ENCODE assay signal across 1 cellular context in the genomic region with DNA sequence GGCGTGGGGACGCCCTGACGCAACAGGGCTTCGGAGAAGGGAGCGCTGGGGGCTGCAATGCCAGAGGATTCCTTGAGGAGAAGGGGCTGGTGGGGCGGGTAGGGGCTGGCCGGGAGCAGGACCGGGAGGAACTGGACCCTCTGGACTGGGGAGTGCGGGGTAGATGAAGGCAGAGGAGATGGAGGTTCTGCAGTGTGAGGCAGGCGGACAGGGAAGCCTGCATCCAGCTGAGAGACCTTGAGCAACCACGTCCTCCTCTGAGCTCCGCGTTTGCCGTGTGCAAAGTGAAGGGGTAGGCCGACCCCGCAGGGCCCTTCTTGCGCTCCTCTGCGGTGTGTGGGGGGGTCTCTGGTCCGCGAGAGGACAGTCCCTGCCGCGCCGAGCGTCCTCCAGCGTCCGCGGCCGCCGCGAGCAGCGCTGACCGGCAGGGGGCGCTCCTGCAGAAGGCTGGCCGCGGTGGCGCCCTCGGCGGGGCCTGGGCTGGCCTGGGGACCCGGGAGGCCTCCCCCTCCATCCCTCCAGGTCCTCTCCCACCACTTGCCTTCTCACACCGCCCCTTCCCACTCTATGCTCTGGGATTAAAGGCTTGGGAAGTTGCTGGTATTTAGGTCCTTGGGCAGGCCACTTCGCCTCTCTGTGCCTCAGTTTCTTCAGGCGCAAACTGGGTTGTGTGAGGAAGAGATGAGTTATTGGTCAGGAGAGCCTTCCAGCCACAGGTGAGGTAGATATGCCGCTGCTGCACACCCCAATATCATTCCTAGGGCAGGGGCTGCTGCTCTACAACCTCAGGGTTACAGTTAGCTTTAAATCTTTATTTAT.
A peak's percentile ranks its signal among the peaks of the same experiment; 100 is the strongest.
TF ChIP-seq lines count a peak whose summit lies in the region.

No MANE protein-coding gene starts in this region.

TF ChIP-seq in HepG2, 621 proteins besides CTCF, POLR2A, EP300 and RAD21 (continued from another document and continues in another):
- TF ChIP-seq, protein P1, sequence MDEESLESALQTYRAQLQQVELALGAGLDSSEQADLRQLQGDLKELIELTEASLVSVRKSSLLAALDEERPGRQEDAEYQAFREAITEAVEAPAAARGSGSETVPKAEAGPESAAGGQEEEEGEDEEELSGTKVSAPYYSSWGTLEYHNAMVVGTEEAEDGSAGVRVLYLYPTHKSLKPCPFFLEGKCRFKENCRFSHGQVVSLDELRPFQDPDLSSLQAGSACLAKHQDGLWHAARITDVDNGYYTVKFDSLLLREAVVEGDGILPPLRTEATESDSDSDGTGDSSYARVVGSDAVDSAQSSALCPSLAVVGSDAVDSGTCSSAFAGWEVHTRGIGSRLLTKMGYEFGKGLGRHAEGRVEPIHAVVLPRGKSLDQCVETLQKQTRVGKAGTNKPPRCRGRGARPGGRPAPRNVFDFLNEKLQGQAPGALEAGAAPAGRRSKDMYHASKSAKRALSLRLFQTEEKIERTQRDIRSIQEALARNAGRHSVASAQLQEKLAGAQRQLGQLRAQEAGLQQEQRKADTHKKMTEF (CRISPR knock-in tag; IDR thresholded peaks at IDR 0.05), result 0 out of 2 replicates have a peak, but pooled peaks have one; percentile 36
- TF ChIP-seq YEATS4 (CRISPR knock-in tag; IDR thresholded peaks at IDR 0.05; ENCODE audit: borderline replicate concordance) (no peak), NFIB (CRISPR knock-in tag; IDR thresholded peaks at IDR 0.05; ENCODE audit: borderline replicate concordance) (no peak), ISL2 (CRISPR knock-in tag; IDR thresholded peaks at IDR 0.05) (no peak), NFYC (CRISPR knock-in tag; IDR thresholded peaks at IDR 0.05) (no peak), ZC3H13 (CRISPR knock-in tag; IDR thresholded peaks at IDR 0.05) (no peak), TFAP4 (IDR thresholded peaks at IDR 0.05; ENCODE audit: borderline replicate concordance, low read depth) (no peak), BRD4 (CRISPR knock-in tag; IDR thresholded peaks at IDR 0.05) (no peak), ZSCAN22 (CRISPR knock-in tag; IDR thresholded peaks at IDR 0.05) (no peak), MEF2D (CRISPR knock-in tag; IDR thresholded peaks at IDR 0.05) (no peak), STAT5B (CRISPR knock-in tag; IDR thresholded peaks at IDR 0.05) (no peak), ZNF225 (CRISPR knock-in tag; IDR thresholded peaks at IDR 0.05) (peak; percentile 54; the same call in 1 of the 2 replicates), ZNF672 (CRISPR knock-in tag; IDR thresholded peaks at IDR 0.05) (no peak), GMEB1 (CRISPR knock-in tag; IDR thresholded peaks at IDR 0.05; ENCODE audit: borderline replicate concordance) (no peak), KLF13 (CRISPR knock-in tag; IDR thresholded peaks at IDR 0.05) (peak; percentile 82; the same call in 1 of the 2 replicates), MAFG (CRISPR knock-in tag; IDR thresholded peaks at IDR 0.05) (no peak), ZMYM2 (CRISPR knock-in tag; IDR thresholded peaks at IDR 0.05) (no peak), TSC22D2 (CRISPR knock-in tag; IDR thresholded peaks at IDR 0.05; ENCODE audit: borderline replicate concordance) (no peak), HMG20A (CRISPR knock-in tag; IDR thresholded peaks at IDR 0.05; ENCODE audit: borderline replicate concordance) (no peak), ARID3A (IDR thresholded peaks at IDR 0.05; ENCODE audit: low read depth, low read length) (no peak), KLF11 (CRISPR knock-in tag; IDR thresholded peaks at IDR 0.05) (no peak), NFIC (IDR thresholded peaks at IDR 0.05; ENCODE audit: low read length) (no peak), NFRKB (IDR thresholded peaks at IDR 0.05) (no peak), ZNF772 (CRISPR knock-in tag; IDR thresholded peaks at IDR 0.05) (no peak), ZSCAN30 (CRISPR knock-in tag; IDR thresholded peaks at IDR 0.05) (no peak), ZNF782 (CRISPR knock-in tag; IDR thresholded peaks at IDR 0.05; ENCODE audit: borderline replicate concordance) (0 out of 2 replicates have a peak, but pooled peaks have one; percentile 21), ZNF570 (CRISPR knock-in tag; IDR thresholded peaks at IDR 0.05; ENCODE audit: borderline replicate concordance) (no peak), CENPT (CRISPR knock-in tag; IDR thresholded peaks at IDR 0.05; ENCODE audit: low read depth) (no peak), ZFP36 (IDR thresholded peaks at IDR 0.05; ENCODE audit: borderline replicate concordance, low read depth, low read length, partially characterized antibody) (no peak), ZBTB46 (CRISPR knock-in tag; IDR thresholded peaks at IDR 0.05; ENCODE audit: borderline replicate concordance) (no peak), TIGD3 (CRISPR knock-in tag; IDR thresholded peaks at IDR 0.05; ENCODE audit: borderline replicate concordance) (no peak), MAFF (IDR thresholded peaks at IDR 0.05; ENCODE audit: low read depth, low read length) (no peak), MED13 (CRISPR knock-in tag; IDR thresholded peaks at IDR 0.05) (no peak), SALL1 (CRISPR knock-in tag; IDR thresholded peaks at IDR 0.05) (peak; percentile 37; the same call in 1 of the 2 replicates), ZNF660 (CRISPR knock-in tag; IDR thresholded peaks at IDR 0.05; ENCODE audit: borderline replicate concordance, low read depth) (no peak), SNAI1 (CRISPR knock-in tag; IDR thresholded peaks at IDR 0.05; ENCODE audit: borderline replicate concordance) (no peak), SP4 (CRISPR knock-in tag; IDR thresholded peaks at IDR 0.05) (no peak; the same call in 1 of the 2 replicates), MTF2 (CRISPR knock-in tag; IDR thresholded peaks at IDR 0.05; ENCODE audit: borderline replicate concordance) (peak; percentile 70)
- TF ChIP-seq, protein P2, sequence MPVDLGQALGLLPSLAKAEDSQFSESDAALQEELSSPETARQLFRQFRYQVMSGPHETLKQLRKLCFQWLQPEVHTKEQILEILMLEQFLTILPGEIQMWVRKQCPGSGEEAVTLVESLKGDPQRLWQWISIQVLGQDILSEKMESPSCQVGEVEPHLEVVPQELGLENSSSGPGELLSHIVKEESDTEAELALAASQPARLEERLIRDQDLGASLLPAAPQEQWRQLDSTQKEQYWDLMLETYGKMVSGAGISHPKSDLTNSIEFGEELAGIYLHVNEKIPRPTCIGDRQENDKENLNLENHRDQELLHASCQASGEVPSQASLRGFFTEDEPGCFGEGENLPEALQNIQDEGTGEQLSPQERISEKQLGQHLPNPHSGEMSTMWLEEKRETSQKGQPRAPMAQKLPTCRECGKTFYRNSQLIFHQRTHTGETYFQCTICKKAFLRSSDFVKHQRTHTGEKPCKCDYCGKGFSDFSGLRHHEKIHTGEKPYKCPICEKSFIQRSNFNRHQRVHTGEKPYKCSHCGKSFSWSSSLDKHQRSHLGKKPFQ (CRISPR knock-in tag; IDR thresholded peaks at IDR 0.05; ENCODE audit: insufficient replicate concordance), result no peak
- TF ChIP-seq, protein P3, sequence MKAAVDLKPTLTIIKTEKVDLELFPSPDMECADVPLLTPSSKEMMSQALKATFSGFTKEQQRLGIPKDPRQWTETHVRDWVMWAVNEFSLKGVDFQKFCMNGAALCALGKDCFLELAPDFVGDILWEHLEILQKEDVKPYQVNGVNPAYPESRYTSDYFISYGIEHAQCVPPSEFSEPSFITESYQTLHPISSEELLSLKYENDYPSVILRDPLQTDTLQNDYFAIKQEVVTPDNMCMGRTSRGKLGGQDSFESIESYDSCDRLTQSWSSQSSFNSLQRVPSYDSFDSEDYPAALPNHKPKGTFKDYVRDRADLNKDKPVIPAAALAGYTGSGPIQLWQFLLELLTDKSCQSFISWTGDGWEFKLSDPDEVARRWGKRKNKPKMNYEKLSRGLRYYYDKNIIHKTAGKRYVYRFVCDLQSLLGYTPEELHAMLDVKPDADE (CRISPR knock-in tag; IDR thresholded peaks at IDR 0.05), result no peak
- TF ChIP-seq, protein P4, sequence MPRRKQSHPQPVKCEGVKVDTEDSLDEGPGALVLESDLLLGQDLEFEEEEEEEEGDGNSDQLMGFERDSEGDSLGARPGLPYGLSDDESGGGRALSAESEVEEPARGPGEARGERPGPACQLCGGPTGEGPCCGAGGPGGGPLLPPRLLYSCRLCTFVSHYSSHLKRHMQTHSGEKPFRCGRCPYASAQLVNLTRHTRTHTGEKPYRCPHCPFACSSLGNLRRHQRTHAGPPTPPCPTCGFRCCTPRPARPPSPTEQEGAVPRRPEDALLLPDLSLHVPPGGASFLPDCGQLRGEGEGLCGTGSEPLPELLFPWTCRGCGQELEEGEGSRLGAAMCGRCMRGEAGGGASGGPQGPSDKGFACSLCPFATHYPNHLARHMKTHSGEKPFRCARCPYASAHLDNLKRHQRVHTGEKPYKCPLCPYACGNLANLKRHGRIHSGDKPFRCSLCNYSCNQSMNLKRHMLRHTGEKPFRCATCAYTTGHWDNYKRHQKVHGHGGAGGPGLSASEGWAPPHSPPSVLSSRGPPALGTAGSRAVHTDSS (CRISPR knock-in tag; conservative IDR thresholded peaks at IDR 0.05), result no peak
- TF ChIP-seq, protein P5, sequence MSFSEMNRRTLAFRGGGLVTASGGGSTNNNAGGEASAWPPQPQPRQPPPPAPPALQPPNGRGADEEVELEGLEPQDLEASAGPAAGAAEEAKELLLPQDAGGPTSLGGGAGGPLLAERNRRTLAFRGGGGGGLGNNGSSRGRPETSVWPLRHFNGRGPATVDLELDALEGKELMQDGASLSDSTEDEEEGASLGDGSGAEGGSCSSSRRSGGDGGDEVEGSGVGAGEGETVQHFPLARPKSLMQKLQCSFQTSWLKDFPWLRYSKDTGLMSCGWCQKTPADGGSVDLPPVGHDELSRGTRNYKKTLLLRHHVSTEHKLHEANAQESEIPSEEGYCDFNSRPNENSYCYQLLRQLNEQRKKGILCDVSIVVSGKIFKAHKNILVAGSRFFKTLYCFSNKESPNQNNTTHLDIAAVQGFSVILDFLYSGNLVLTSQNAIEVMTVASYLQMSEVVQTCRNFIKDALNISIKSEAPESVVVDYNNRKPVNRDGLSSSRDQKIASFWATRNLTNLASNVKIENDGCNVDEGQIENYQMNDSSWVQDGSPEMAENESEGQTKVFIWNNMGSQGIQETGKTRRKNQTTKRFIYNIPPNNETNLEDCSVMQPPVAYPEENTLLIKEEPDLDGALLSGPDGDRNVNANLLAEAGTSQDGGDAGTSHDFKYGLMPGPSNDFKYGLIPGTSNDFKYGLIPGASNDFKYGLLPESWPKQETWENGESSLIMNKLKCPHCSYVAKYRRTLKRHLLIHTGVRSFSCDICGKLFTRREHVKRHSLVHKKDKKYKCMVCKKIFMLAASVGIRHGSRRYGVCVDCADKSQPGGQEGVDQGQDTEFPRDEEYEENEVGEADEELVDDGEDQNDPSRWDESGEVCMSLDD (CRISPR knock-in tag; IDR thresholded peaks at IDR 0.05; ENCODE audit: borderline replicate concordance), result no peak
- TF ChIP-seq, protein P6, sequence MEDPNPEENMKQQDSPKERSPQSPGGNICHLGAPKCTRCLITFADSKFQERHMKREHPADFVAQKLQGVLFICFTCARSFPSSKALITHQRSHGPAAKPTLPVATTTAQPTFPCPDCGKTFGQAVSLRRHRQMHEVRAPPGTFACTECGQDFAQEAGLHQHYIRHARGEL (CRISPR knock-in tag; IDR thresholded peaks at IDR 0.05), result no peak
